ENCODE assay signal across 9 cellular contexts in genomic region chr2:54599914-54600313, GRCh38.
A peak's percentile ranks its signal among the peaks of the same experiment; 100 is the strongest.
DNase-seq lines count a peak whose midpoint lies in the region; ATAC-seq and TF ChIP-seq lines count a peak whose summit lies in the region.
"Had no signal": no experiment of that assay in that cellular context is flagged by ENCODE, and none has a peak within 500 bp of the region (broad histone marks: within the 10 kb centered on the region; RNA-seq: fewer than 3 reads in every experiment).

No MANE protein-coding gene starts in this region.

- TF ChIP-seq CTCF in HFFc6 (IDR thresholded peaks at IDR 0.05), result no peak
- no peak for TF ChIP-seq CTCF in right atrium auricular region (IDR thresholded peaks at IDR 0.05)

- H3K4me3 Mint-ChIP-seq in HFFc6, result no peak overlapping the region
- H3K4me3 Mint-ChIP-seq in activated T-helper 1 cell treated with anti-CD3 and anti-CD28 coated beads, Interleukin-12 subunit alpha, Interleukin-12 subunit beta, Interleukin-2, Interleukin-4 antibody, amounts not matched to agents 30 ng/mL and 10 ng/mL and 1 ng/mL, durations not matched to agents 14 hours and 24 hours and 36 hours, result peak overlapping the region; percentile 17
- no peak overlapping the region for H3K4me3 Mint-ChIP-seq in stimulated activated memory B cell treated with anti-CD40 and anti-IgM and Interleukin-4, amounts not matched to agents 10 μg/mL and 1 μg/mL and 100 μg/mL, for 72 hours

- no peak for ATAC-seq in stimulated activated memory B cell treated with anti-CD40 and anti-IgM and Interleukin-4, amounts not matched to agents 10 μg/mL and 1 μg/mL and 100 μg/mL, for 72 hours
- ATAC-seq in HG03095 (IDR thresholded peaks at IDR 0.05; ENCODE audit: unreplicated experiment) (no peak), HG03457 (IDR thresholded peaks at IDR 0.05; ENCODE audit: unreplicated experiment) (no peak)

- peaks cover 50% of the 10 kb centered on the region for H3K36me3 Mint-ChIP-seq in HFFc6 (ENCODE audit: low read depth)
- peaks cover 33% of the 10 kb centered on the region for H3K36me3 Mint-ChIP-seq in activated T-helper 1 cell treated with anti-CD3 and anti-CD28 coated beads, Interleukin-12 subunit alpha, Interleukin-12 subunit beta, Interleukin-2, Interleukin-4 antibody, amounts not matched to agents 30 ng/mL and 10 ng/mL and 1 ng/mL, durations not matched to agents 14 hours and 24 hours and 36 hours (ENCODE audit: low read depth)
- H3K36me3 Mint-ChIP-seq in stimulated activated memory B cell treated with anti-CD40 and anti-IgM and Interleukin-4, amounts not matched to agents 10 μg/mL and 1 μg/mL and 100 μg/mL, for 72 hours, result peaks cover 34% of the 10 kb centered on the region

- peak overlapping the region; percentile 49 to 71 for H3K27ac ChIP-seq in right atrium auricular region

- peaks cover 2% of the 10 kb centered on the region for H3K27me3 Mint-ChIP-seq in HFFc6 (ENCODE audit: insufficient read depth)
- H3K27me3 Mint-ChIP-seq in activated T-helper 1 cell treated with anti-CD3 and anti-CD28 coated beads, Interleukin-12 subunit alpha, Interleukin-12 subunit beta, Interleukin-2, Interleukin-4 antibody, amounts not matched to agents 30 ng/mL and 10 ng/mL and 1 ng/mL, durations not matched to agents 14 hours and 24 hours and 36 hours (ENCODE audit: insufficient read depth), result no peaks in the 10 kb centered on the region
- no peaks in the 10 kb centered on the region for H3K27me3 Mint-ChIP-seq in stimulated activated memory B cell treated with anti-CD40 and anti-IgM and Interleukin-4, amounts not matched to agents 10 μg/mL and 1 μg/mL and 100 μg/mL, for 72 hours

- H3K27me3 ChIP-seq in right atrium auricular region, result no peaks in the 10 kb centered on the region

- no peaks in the 10 kb centered on the region for H3K9me3 ChIP-seq in right atrium auricular region

- peaks cover 49% of the 10 kb centered on the region for H3K4me1 Mint-ChIP-seq in HFFc6 (ENCODE audit: low read depth)
- H3K4me1 Mint-ChIP-seq in activated T-helper 1 cell treated with anti-CD3 and anti-CD28 coated beads, Interleukin-12 subunit alpha, Interleukin-12 subunit beta, Interleukin-2, Interleukin-4 antibody, amounts not matched to agents 30 ng/mL and 10 ng/mL and 1 ng/mL, durations not matched to agents 14 hours and 24 hours and 36 hours (ENCODE audit: low read depth), result peaks cover 94% of the 10 kb centered on the region
- H3K4me1 Mint-ChIP-seq in stimulated activated memory B cell treated with anti-CD40 and anti-IgM and Interleukin-4, amounts not matched to agents 10 μg/mL and 1 μg/mL and 100 μg/mL, for 72 hours, result peaks cover 92% of the 10 kb centered on the region

- DNase-seq in HFFc6 (no peak), right atrium auricular region (ENCODE audit: low spot score) (no peak), cortex of kidney (lab: John Stamatoyannopoulos, UW) (no peak), NCI-H748 treated with DMSO at 0.1 percent for 48 hours (lab: John Stamatoyannopoulos, UW) (no peak)
- DNase-seq in activated T-helper 1 cell treated with anti-CD3 and anti-CD28 coated beads, Interleukin-12 subunit alpha, Interleukin-12 subunit beta, Interleukin-2, Interleukin-4 antibody, amounts not matched to agents 30 ng/mL and 10 ng/mL and 1 ng/mL, durations not matched to agents 14 hours and 24 hours and 36 hours (ENCODE audit: low spot score), result peak; percentile 40
- DNase-seq: NCI-H2081 treated with DMSO at 0.1 percent for 48 hours had no signal

- intact Hi-C loops in activated T-helper 1 cell treated with anti-CD3 and anti-CD28 coated beads, Interleukin-12 subunit alpha, Interleukin-12 subunit beta, Interleukin-2, Interleukin-4 antibody, amounts not matched to agents 30 ng/mL and 10 ng/mL and 1 ng/mL, durations not matched to agents 14 hours and 24 hours and 36 hours (cut with micrococcal nuclease), result no loop called here

- peaks cover 0 to 100% of the 10 kb centered on the region in 2 donors for H3K4me1 ChIP-seq in right atrium auricular region

- no peaks in the 10 kb centered on the region for H3K36me3 ChIP-seq in right atrium auricular region

- H3K9me3 Mint-ChIP-seq in HFFc6, result no peaks in the 10 kb centered on the region
- H3K9me3 Mint-ChIP-seq in activated T-helper 1 cell treated with anti-CD3 and anti-CD28 coated beads, Interleukin-12 subunit alpha, Interleukin-12 subunit beta, Interleukin-2, Interleukin-4 antibody, amounts not matched to agents 30 ng/mL and 10 ng/mL and 1 ng/mL, durations not matched to agents 14 hours and 24 hours and 36 hours, result no peaks in the 10 kb centered on the region
- no peaks in the 10 kb centered on the region for H3K9me3 Mint-ChIP-seq in stimulated activated memory B cell treated with anti-CD40 and anti-IgM and Interleukin-4, amounts not matched to agents 10 μg/mL and 1 μg/mL and 100 μg/mL, for 72 hours

- no peak overlapping the region for H3K4me3 ChIP-seq in right atrium auricular region

- peak overlapping the region; percentile 36 for H3K27ac Mint-ChIP-seq in HFFc6
- peak overlapping the region; percentile 86 for H3K27ac Mint-ChIP-seq in activated T-helper 1 cell treated with anti-CD3 and anti-CD28 coated beads, Interleukin-12 subunit alpha, Interleukin-12 subunit beta, Interleukin-2, Interleukin-4 antibody, amounts not matched to agents 30 ng/mL and 10 ng/mL and 1 ng/mL, durations not matched to agents 14 hours and 24 hours and 36 hours
- peak overlapping the region; percentile 46 for H3K27ac Mint-ChIP-seq in stimulated activated memory B cell treated with anti-CD40 and anti-IgM and Interleukin-4, amounts not matched to agents 10 μg/mL and 1 μg/mL and 100 μg/mL, for 72 hours

Comparison
In these comparisons a context has a peak if more than half of its experiments do, and no peak if none do; other contexts are left out.
1. H3K27ac Mint-ChIP-seq: peak in every context shown above with its lines; median percentile 86 in activated T-helper 1 cell treated with anti-CD3 and anti-CD28 coated beads, Interleukin-12 subunit alpha, Interleukin-12 subunit beta, Interleukin-2, Interleukin-4 antibody, amounts not matched to agents 30 ng/mL and 10 ng/mL and 1 ng/mL, durations not matched to agents 14 hours and 24 hours and 36 hours; 46 in stimulated activated memory B cell treated with anti-CD40 and anti-IgM and Interleukin-4, amounts not matched to agents 10 μg/mL and 1 μg/mL and 100 μg/mL, for 72 hours; 36 in HFFc6.